33 cellular contexts compared by ENCODE assay signal in the genomic region with DNA sequence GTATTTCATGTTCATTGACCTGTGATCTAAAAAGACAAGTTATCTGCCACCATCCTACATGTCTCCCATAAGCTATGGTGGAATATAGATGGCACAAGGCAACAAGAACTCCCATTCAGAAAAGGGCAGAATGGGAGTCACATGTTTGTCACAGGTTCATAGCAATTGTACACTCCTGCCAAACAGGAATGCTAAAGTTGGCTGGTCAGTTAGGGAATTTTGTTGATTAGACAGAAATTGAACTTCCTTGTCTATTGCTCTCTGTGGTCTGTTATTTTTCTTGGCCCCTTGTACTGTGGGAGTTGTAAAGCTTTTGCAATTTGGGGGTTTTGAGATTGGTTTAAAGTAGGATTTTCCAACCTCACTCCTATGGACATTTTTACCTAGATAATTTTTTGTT.
"Had no signal": no experiment of that assay in that cellular context is flagged by ENCODE, and none has a peak within 500 bp of the region (broad histone marks: within the 10 kb centered on the region; RNA-seq: fewer than 3 reads in every experiment).

No MANE protein-coding gene starts in this region.

- FAIRE-seq: bronchial epithelial cell had no signal

- H3K27ac Mint-ChIP-seq: activated CD4-positive, alpha-beta T cell treated with anti-CD3 and anti-CD28 coated beads, Interleukin-2, amount 10 ng/mL, durations not matched to agents 7 days and 5 days; activated CD8-positive, alpha-beta T cell treated with anti-CD3 and anti-CD28 coated beads for 36 hours; activated naive CD4-positive, alpha-beta T cell treated with anti-CD3 and anti-CD28 coated beads for 36 hours; activated naive CD4-positive, alpha-beta T cell treated with anti-CD3 and anti-CD28 coated beads, Interleukin-2, amount 50 U/mL, for 24 hours; activated naive CD8-positive, alpha-beta T cell treated with anti-CD3 and anti-CD28 coated beads for 36 hours; activated naive CD8-positive, alpha-beta T cell treated with anti-CD3 and anti-CD28 coated beads, Interleukin-2, amount 50 U/mL, for 24 hours; activated T-helper 1 cell treated with anti-CD3 and anti-CD28 coated beads, Interleukin-12 subunit alpha, Interleukin-12 subunit beta, Interleukin-2, Interleukin-4 antibody, amounts not matched to agents 30 ng/mL and 10 ng/mL and 1 ng/mL, durations not matched to agents 14 hours and 24 hours and 36 hours; activated T-helper 2 cell treated with anti-CD3 and anti-CD28 coated beads, Interferon-gamma antibody, Interleukin-2, Interleukin-4, amounts not matched to agents 10 μg/mL and 5 μg/mL and 100 μg/mL, durations not matched to agents 14 hours and 24 hours and 36 hours; dendritic cell treated with granulocyte-macrophage colony-stimulating factor and Interleukin-4, amounts not matched to agents 40 ng/mL and 50 ng/mL, for 4 days; effector memory CD8-positive, alpha-beta T cell had no signal

- H3K27ac ChIP-seq: adrenal gland, brain microvascular endothelial cell, coronary artery, esophagus muscularis mucosa, gastrocnemius medialis, heart left ventricle had no signal

- H3K4me3 ChIP-seq: adrenal gland, coronary artery, esophagus muscularis mucosa, gastrocnemius medialis, heart left ventricle had no signal

- H3K4me1 ChIP-seq: adrenal gland, gastrocnemius medialis, heart left ventricle had no signal

- H3K4me3 Mint-ChIP-seq: activated CD4-positive, alpha-beta T cell treated with anti-CD3 and anti-CD28 coated beads, Interleukin-2, amount 10 ng/mL, durations not matched to agents 7 days and 5 days; activated CD8-positive, alpha-beta T cell treated with anti-CD3 and anti-CD28 coated beads for 36 hours; activated naive CD4-positive, alpha-beta T cell treated with anti-CD3 and anti-CD28 coated beads for 36 hours; activated naive CD4-positive, alpha-beta T cell treated with anti-CD3 and anti-CD28 coated beads, Interleukin-2, amount 50 U/mL, for 24 hours; activated naive CD8-positive, alpha-beta T cell treated with anti-CD3 and anti-CD28 coated beads for 36 hours; activated naive CD8-positive, alpha-beta T cell treated with anti-CD3 and anti-CD28 coated beads, Interleukin-2, amount 50 U/mL, for 24 hours; activated T-helper 1 cell treated with anti-CD3 and anti-CD28 coated beads, Interleukin-12 subunit alpha, Interleukin-12 subunit beta, Interleukin-2, Interleukin-4 antibody, amounts not matched to agents 30 ng/mL and 10 ng/mL and 1 ng/mL, durations not matched to agents 14 hours and 24 hours and 36 hours; central memory CD8-positive, alpha-beta T cell; dendritic cell treated with granulocyte-macrophage colony-stimulating factor and Interleukin-4, amounts not matched to agents 40 ng/mL and 50 ng/mL, for 4 days; effector memory CD8-positive, alpha-beta T cell had no signal

- H3K9me3 ChIP-seq: adrenal gland, gastrocnemius medialis had no signal

- H3K9me3 Mint-ChIP-seq: activated CD4-positive, alpha-beta T cell treated with anti-CD3 and anti-CD28 coated beads, Interleukin-2, amount 10 ng/mL, durations not matched to agents 7 days and 5 days; activated CD8-positive, alpha-beta T cell treated with anti-CD3 and anti-CD28 coated beads for 36 hours; activated naive CD4-positive, alpha-beta T cell treated with anti-CD3 and anti-CD28 coated beads, Interleukin-2, amount 50 U/mL, for 24 hours; activated T-helper 1 cell treated with anti-CD3 and anti-CD28 coated beads, Interleukin-12 subunit alpha, Interleukin-12 subunit beta, Interleukin-2, Interleukin-4 antibody, amounts not matched to agents 30 ng/mL and 10 ng/mL and 1 ng/mL, durations not matched to agents 14 hours and 24 hours and 36 hours; activated T-helper 2 cell treated with anti-CD3 and anti-CD28 coated beads, Interferon-gamma antibody, Interleukin-2, Interleukin-4, amounts not matched to agents 10 μg/mL and 5 μg/mL and 100 μg/mL, durations not matched to agents 14 hours and 24 hours and 36 hours; central memory CD8-positive, alpha-beta T cell had no signal

- H3K27me3 ChIP-seq: brain microvascular endothelial cell, esophagus muscularis mucosa, gastrocnemius medialis, heart left ventricle had no signal

- H3K36me3 ChIP-seq: adrenal gland, brain microvascular endothelial cell, esophagus muscularis mucosa, gastrocnemius medialis, heart left ventricle had no signal

- H3K4me1 Mint-ChIP-seq: activated CD4-positive, alpha-beta T cell treated with anti-CD3 and anti-CD28 coated beads, Interleukin-2, amount 10 ng/mL, durations not matched to agents 7 days and 5 days; activated naive CD4-positive, alpha-beta T cell treated with anti-CD3 and anti-CD28 coated beads, Interleukin-2, amount 50 U/mL, for 24 hours; activated naive CD8-positive, alpha-beta T cell treated with anti-CD3 and anti-CD28 coated beads for 36 hours; activated naive CD8-positive, alpha-beta T cell treated with anti-CD3 and anti-CD28 coated beads, Interleukin-2, amount 50 U/mL, for 24 hours; central memory CD8-positive, alpha-beta T cell had no signal

- H3K36me3 Mint-ChIP-seq: activated naive CD4-positive, alpha-beta T cell treated with anti-CD3 and anti-CD28 coated beads, Interleukin-2, amount 50 U/mL, for 24 hours; activated naive CD8-positive, alpha-beta T cell treated with anti-CD3 and anti-CD28 coated beads for 36 hours had no signal

- H3K27me3 Mint-ChIP-seq: activated CD4-positive, alpha-beta T cell treated with anti-CD3 and anti-CD28 coated beads, Interleukin-2, amount 10 ng/mL, durations not matched to agents 7 days and 5 days; activated naive CD8-positive, alpha-beta T cell treated with anti-CD3 and anti-CD28 coated beads, Interleukin-2, amount 50 U/mL, for 24 hours had no signal

- DNase-seq: activated CD4-positive, alpha-beta T cell treated with anti-CD3 and anti-CD28 coated beads for 1 hour; activated CD4-positive, alpha-beta T cell treated with anti-CD3 and anti-CD28 coated beads for 4 hours; activated CD4-positive, alpha-beta T cell treated with anti-CD3 and anti-CD28 coated beads, Interleukin-2, amount 10 ng/mL, durations not matched to agents 7 days and 5 days; activated CD4-positive, alpha-beta T cell treated with anti-CD3 and anti-CD28 coated beads, Interleukin-2, amount 50 U/mL, for 4 hours; activated CD4-positive, CD25-positive, alpha-beta regulatory T cell; activated CD8-positive, alpha-beta memory T cell treated with anti-CD3 and anti-CD28 coated beads for 24 hours; activated CD8-positive, alpha-beta T cell treated with anti-CD3 and anti-CD28 coated beads for 36 hours; activated effector memory CD4-positive, alpha-beta T cell treated with anti-CD3 and anti-CD28 coated beads, Interleukin-2, amount 50 U/mL, for 16 hours; activated naive CD4-positive, alpha-beta T cell treated with anti-CD3 and anti-CD28 coated beads for 36 hours; activated naive CD8-positive, alpha-beta T cell treated with anti-CD3 and anti-CD28 coated beads for 36 hours; activated naive CD8-positive, alpha-beta T cell treated with anti-CD3 and anti-CD28 coated beads, Interleukin-2, amount 50 U/mL, for 24 hours; activated T-cell treated with anti-CD3 and anti-CD28 coated beads, Interleukin-2, amount 50 U/mL, for 1 hour; activated T-cell treated with anti-CD3 and anti-CD28 coated beads, Interleukin-2, amount 50 U/mL, for 48 hours; adrenal gland; amygdala; aorta; brain microvascular endothelial cell; effector CD4-positive, alpha-beta T cell; effector memory CD8-positive, alpha-beta T cell; erythroblast; foreskin fibroblast; gastrocnemius medialis; glutamatergic neuron; heart left ventricle; T-helper 2 cell had no signal

- ATAC-seq: activated CD8-positive, alpha-beta T cell treated with anti-CD3 and anti-CD28 coated beads for 36 hours; activated naive CD8-positive, alpha-beta T cell treated with anti-CD3 and anti-CD28 coated beads, Interleukin-2, amount 50 U/mL, for 24 hours; effector memory CD8-positive, alpha-beta T cell; gastrocnemius medialis; heart left ventricle had no signal
